In the genomic region with DNA sequence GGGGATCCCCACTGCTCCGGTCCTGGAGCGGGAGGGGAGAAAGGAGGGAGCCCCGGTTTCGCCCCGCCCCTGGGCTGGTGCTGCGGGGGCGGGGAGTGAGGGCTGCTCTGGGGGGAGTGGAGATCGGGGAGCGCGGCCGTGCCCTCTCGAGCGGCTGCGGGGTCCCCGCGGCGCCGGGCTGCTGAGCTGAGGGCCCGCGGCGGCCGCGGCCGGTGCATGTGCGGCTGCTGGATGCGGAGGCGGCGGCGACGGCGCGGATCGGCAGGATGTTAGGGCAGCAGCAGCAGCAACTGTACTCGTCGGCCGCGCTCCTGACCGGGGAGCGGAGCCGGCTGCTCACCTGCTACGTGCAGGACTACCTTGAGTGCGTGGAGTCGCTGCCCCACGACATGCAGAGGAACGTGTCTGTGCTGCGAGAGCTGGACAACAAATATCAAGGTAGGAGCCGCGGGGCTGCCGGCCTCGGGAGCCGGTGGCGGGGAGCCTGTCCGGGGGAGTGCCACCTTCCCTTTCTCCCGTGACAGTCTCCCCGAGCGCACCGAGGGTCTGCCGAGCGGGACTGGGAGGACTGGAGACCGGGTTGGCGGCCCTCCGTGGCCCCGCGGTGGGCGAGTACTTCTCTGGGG, we compare ENCODE assay signal across 8 cellular contexts. TPM values are rescaled to one million over a fixed set of nuclear protein-coding genes. Genes with fewer than 3 reads are reported as not detected.
DNase-seq lines count a peak whose midpoint lies in the region; ATAC-seq and TF ChIP-seq lines count a peak whose summit lies in the region.

A gene with protein sequence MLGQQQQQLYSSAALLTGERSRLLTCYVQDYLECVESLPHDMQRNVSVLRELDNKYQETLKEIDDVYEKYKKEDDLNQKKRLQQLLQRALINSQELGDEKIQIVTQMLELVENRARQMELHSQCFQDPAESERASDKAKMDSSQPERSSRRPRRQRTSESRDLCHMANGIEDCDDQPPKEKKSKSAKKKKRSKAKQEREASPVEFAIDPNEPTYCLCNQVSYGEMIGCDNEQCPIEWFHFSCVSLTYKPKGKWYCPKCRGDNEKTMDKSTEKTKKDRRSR (plus strand): TSS at position 129 of the 626 bp plus-strand sequence. CDS start 138 bp downstream, at position 267.

- H3K27ac ChIP-seq in HUES64 (ENCODE audit: low read depth, low read length), result peak within 1 kb of the TSS; percentile 99
- peak within 1 kb of the TSS; percentile 87 for H3K27ac ChIP-seq in RWPE2 (ENCODE audit: poor library complexity, severe bottlenecking)

- no peaks in the 10 kb centered on the region for H3K9me3 ChIP-seq in HUES64 (ENCODE audit: insufficient read depth, low read depth, low read length)
- no peaks in the 10 kb centered on the region for H3K9me3 ChIP-seq in RWPE2 (ENCODE audit: severe bottlenecking)

- H3K4me1 ChIP-seq in HUES64 (ENCODE audit: insufficient read depth, low read length) (peaks cover 14% of the 10 kb centered on the region), RWPE2 (ENCODE audit: insufficient read depth, poor library complexity, severe bottlenecking) (peaks cover 16% of the 10 kb centered on the region)

- H3K36me3 ChIP-seq in HUES64 (ENCODE audit: insufficient read depth, low read length), result peaks cover under 1% of the 10 kb centered on the region
- peaks cover 1% of the 10 kb centered on the region for H3K36me3 ChIP-seq in RWPE2 (ENCODE audit: low read depth)

- ATAC-seq in GM21576 (IDR thresholded peaks at IDR 0.05; ENCODE audit: unreplicated experiment) (peak; percentile 45), RWPE2 (ENCODE audit: low read depth) (peak; percentile 52), left lobe of liver (peak; percentile 74)

- no peak for TF ChIP-seq CTCF in RWPE2 (IDR thresholded peaks at IDR 0.05; ENCODE audit: poor library complexity, severe bottlenecking)

- peak within 1 kb of the TSS; percentile 94 for H3K9ac ChIP-seq in HUES64 (ENCODE audit: low read depth, low read length)

- H3K4me3 ChIP-seq in HUES64 (ENCODE audit: low read length), result peak within 1 kb of the TSS; percentile 86
- peak within 1 kb of the TSS; percentile 92 for H3K4me3 ChIP-seq in RWPE2 (ENCODE audit: severe bottlenecking)

- 1% methylated on average over 65 of the region's 65 CpGs for WGBS in HUES64

- no peaks in the 10 kb centered on the region for H3K27me3 ChIP-seq in HUES64 (ENCODE audit: insufficient read depth, low read length)
- no peaks in the 10 kb centered on the region for H3K27me3 ChIP-seq in RWPE2 (ENCODE audit: insufficient read depth, poor library complexity, severe bottlenecking)

- peak; percentile 33 to 57 for DNase-seq in activated CD8-positive, alpha-beta memory T cell treated with anti-CD3 and anti-CD28 coated beads for 1 hour (ENCODE audit: extremely low read depth in 1 of 2, low read depth in 1 of 2)
- DNase-seq in activated CD8-positive, alpha-beta memory T cell treated with anti-CD3 and anti-CD28 coated beads for 24 hours, result no peak
- DNase-seq in RWPE2 (ENCODE audit: low spot score) (peak; percentile 76), cerebellar cortex (ENCODE audit: low spot score) (peak; percentile 85), left lobe of liver (ENCODE audit: low spot score) (peak; percentile 50)
- peak; percentile 86 for DNase-seq in stimulated activated naive CD4-positive, alpha-beta T cell treated with Interleukin-2 at 50 U/mL for 16 hours (lab: John Stamatoyannopoulos, UW)

RNA-seq across cellular contexts. Expression of the gene that starts here (rescaled TPM):
- 16.6 TPM for polyA plus RNA-seq in HUES64 (2013, experiment 1 of 2)
- 18.8 TPM for polyA plus RNA-seq in HUES64 (2013, experiment 2 of 2)
- total RNA-seq in left lobe of liver, result 5.0 TPM
